10 cellular contexts compared by ENCODE assay signal in genomic region chr6:160919713-160920112, GRCh38.
DNase-seq lines count a peak whose midpoint lies in the region; ATAC-seq and TF ChIP-seq lines count a peak whose summit lies in the region.
"Had no signal": no experiment of that assay in that cellular context is flagged by ENCODE, and none has a peak within 500 bp of the region (broad histone marks: within the 10 kb centered on the region; RNA-seq: fewer than 3 reads in every experiment).

No MANE protein-coding gene starts in this region.

- peak; percentile 37 for DNase-seq in CD1c-positive myeloid dendritic cell (ENCODE audit: extremely low spot score)
- peak; percentile 83 for DNase-seq in mammary epithelial cell
- peak in 1 of 3 donors; percentile 59 for DNase-seq in right lobe of liver
- no peak for DNase-seq in HT-29 (ENCODE audit: low spot score)
- no peak for DNase-seq in HuH-7 (ENCODE audit: low spot score)
- DNase-seq: DMS153; effector memory CD8-positive, alpha-beta T cell had no signal

- BruUV-seq in mammary epithelial cell (replicated peaks; lab: Mats Ljungman, UMichigan): no TSS peak

- CTCF ChIA-PET in mammary epithelial cell (lab: Charles Lee; ENCODE audit: low non-redundant PET): interaction anchor here (0.7 kb wide), 1 partner anchor 71 kb away, joined by 4 read pairs; no protein-coding TSS in a partner anchor

- intact Hi-C loops in mammary epithelial cell (cut with micrococcal nuclease): no loop called here
- intact Hi-C loops in right lobe of liver (cut with DNase I): no loop called here

- no peak overlapping the region for H3K9ac ChIP-seq in mammary epithelial cell (ENCODE audit: insufficient read depth, low read length)

- no peaks in the 10 kb centered on the region for H3K27me3 ChIP-seq in mammary epithelial cell (ENCODE audit: insufficient read depth, low read length)
- no peaks in the 10 kb centered on the region for H3K27me3 ChIP-seq in right lobe of liver

- no peak for TF ChIP-seq POLR2A in right lobe of liver (IDR thresholded peaks at IDR 0.05)
- TF ChIP-seq POLR2A in GM18505 (IDR thresholded peaks at IDR 0.05; ENCODE audit: borderline replicate concordance, extremely low read depth, insufficient read depth, insufficient read length): no peak

- peaks cover 10% of the 10 kb centered on the region for H3K4me1 ChIP-seq in mammary epithelial cell (ENCODE audit: insufficient read depth, low read length)
- H3K4me1 ChIP-seq in right lobe of liver: peaks cover 0 to 17% (median 7%) of the 10 kb centered on the region in 4 donors

- peak; percentile 65 to 73 (median 68) for ATAC-seq in right lobe of liver
- no peak for ATAC-seq in HG03342 (IDR thresholded peaks at IDR 0.05; ENCODE audit: unreplicated experiment)
- no peak for ATAC-seq in GM18505 (IDR thresholded peaks at IDR 0.05; ENCODE audit: unreplicated experiment)
- ATAC-seq: effector memory CD8-positive, alpha-beta T cell had no signal

- in situ Hi-C loops in mammary epithelial cell (cut with MboI; ENCODE audit: low sequenced_read_pairs in 2 of 2): no loop called here

- H4K20me1 ChIP-seq in mammary epithelial cell (ENCODE audit: insufficient read depth, low read length): no peaks in the 10 kb centered on the region

- peak overlapping the region; percentile 14 for H3K4me2 ChIP-seq in mammary epithelial cell (ENCODE audit: insufficient read depth, low read depth, low read length)

- peak overlapping the region; percentile 17 for H2AFZ ChIP-seq in mammary epithelial cell (ENCODE audit: low read depth, low read length)

- H3K9me3 ChIP-seq in mammary epithelial cell (replicated peaks; ENCODE audit: insufficient read depth, low read length): no peaks in the 10 kb centered on the region
- H3K9me3 ChIP-seq in right lobe of liver: no peaks in the 10 kb centered on the region

- H3K36me3 ChIP-seq in mammary epithelial cell (ENCODE audit: insufficient read depth, low read length): no peaks in the 10 kb centered on the region
- no peaks in the 10 kb centered on the region for H3K36me3 ChIP-seq in right lobe of liver

- H3K27ac ChIP-seq in mammary epithelial cell (ENCODE audit: insufficient read depth, low read depth, low read length) (no peak overlapping the region), right lobe of liver (peak overlapping the region; percentile 38 to 63 (median 58))

- H3K4me3 ChIP-seq in mammary epithelial cell (replicated peaks in 1 of 3; ENCODE audit: insufficient read depth in 1 of 3, low read depth in 2 of 3, low read length in 3 of 3) (no peak overlapping the region), right lobe of liver (no peak overlapping the region)

- no peak for TF ChIP-seq RAD21 in Ishikawa (IDR thresholded peaks at IDR 0.05; ENCODE audit: low read depth)

- H3K79me2 ChIP-seq in mammary epithelial cell (ENCODE audit: insufficient read depth, low read length): no peaks in the 10 kb centered on the region

- dilution Hi-C loops in mammary epithelial cell (cut with HindIII; ENCODE audit: low sequenced_read_pairs): loop anchor here (25.0 kb wide), 1 partner anchor 443 kb away; no protein-coding TSS in a partner anchor

- TF ChIP-seq CTCF in mammary epithelial cell (conservative IDR thresholded peaks at IDR 0.05 in 1 of 2, IDR thresholded peaks at IDR 0.05 in 1 of 2; ENCODE audit: extremely low read depth in 1 of 2, insufficient read depth in 1 of 2, low read depth in 1 of 2, low read length in 2 of 2) (no peak), right lobe of liver (IDR thresholded peaks at IDR 0.05) (no peak)

- TF ChIP-seq EP300 in Ishikawa (IDR thresholded peaks at IDR 0.05; ENCODE audit: borderline replicate concordance): no peak; the same call in 1 of the 2 replicates

TF ChIP-seq in Ishikawa, 13 proteins besides CTCF, POLR2A, EP300 and RAD21:
- TF ChIP-seq ZBTB7A (IDR thresholded peaks at IDR 0.05; ENCODE audit: low read depth) (no peak), CEBPB (IDR thresholded peaks at IDR 0.05) (peak; percentile 50)

Comparison
In these comparisons a context has a peak if more than half of its experiments do, and no peak if none do; other contexts are left out.
1. DNase-seq: peak in CD1c-positive myeloid dendritic cell (single experiment) and mammary epithelial cell (single experiment); none in HT-29 (single experiment) and HuH-7 (single experiment).
2. ATAC-seq: peak in right lobe of liver (4 of 4); none in HG03342 (single experiment) and GM18505 (single experiment).